Comparison of ENCODE assay signal across 26 cellular contexts in the genomic region with DNA sequence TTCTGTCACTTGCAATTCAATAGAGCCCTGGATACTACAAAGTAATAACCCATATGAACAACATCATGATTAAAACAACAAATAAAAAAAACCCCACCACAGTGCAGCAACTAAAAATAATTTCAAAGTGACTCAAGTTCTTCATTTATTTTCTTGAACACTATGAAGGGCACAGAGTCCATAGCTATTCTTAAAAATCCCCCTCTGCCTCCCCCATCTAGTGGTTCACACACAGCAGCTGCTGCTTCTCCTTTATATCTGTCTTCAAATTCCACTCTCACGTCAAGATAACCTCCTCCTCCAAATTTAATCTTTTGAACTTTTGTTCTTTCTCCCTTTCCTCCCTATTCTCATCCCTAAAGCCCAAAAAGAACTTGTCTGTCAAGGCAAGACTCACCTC.
"Had no signal": no experiment of that assay in that cellular context is flagged by ENCODE, and none has a peak within 500 bp of the region (broad histone marks: within the 10 kb centered on the region; RNA-seq: fewer than 3 reads in every experiment).

No MANE protein-coding gene starts in this region.

- H3K9ac ChIP-seq: SK-N-SH had no signal

- H3K36me3 Mint-ChIP-seq: activated naive CD4-positive, alpha-beta T cell treated with anti-CD3 and anti-CD28 coated beads, Interleukin-2, amount 50 U/mL, for 72 hours; brain; WTC11 had no signal

- H3K4me3 ChIP-seq: PC-9, SJCRH30 had no signal

- H3K9me3 ChIP-seq: SJCRH30, SK-N-SH had no signal

- H3K4me1 ChIP-seq: SJCRH30 had no signal

- H3K9me3 Mint-ChIP-seq: activated CD4-positive, alpha-beta T cell treated with anti-CD3 and anti-CD28 coated beads, Interleukin-2, amount 10 ng/mL, durations not matched to agents 24 days and 14 days; activated naive CD8-positive, alpha-beta T cell treated with anti-CD3 and anti-CD28 coated beads, Interleukin-2, amount 50 U/mL, for 24 hours; activated T-cell treated with anti-CD3 and anti-CD28 coated beads, Interleukin-2, amount 50 U/mL, for 24 hours; activated T-helper 1 cell treated with anti-CD3 and anti-CD28 coated beads, Interleukin-12 subunit alpha, Interleukin-12 subunit beta, Interleukin-2, Interleukin-4 antibody, amounts not matched to agents 30 ng/mL and 10 ng/mL and 1 ng/mL, durations not matched to agents 14 hours and 24 hours and 36 hours; central memory CD8-positive, alpha-beta T cell; T-helper 1 cell treated with Interleukin-12 subunit alpha and Interleukin-12 subunit beta and Interleukin-4 antibody, amounts not matched to agents 30 μg/mL and 1 μg/mL, for 36 hours had no signal

- H2AFZ ChIP-seq: PC-9 had no signal

- H3K36me3 ChIP-seq: SJCRH30 had no signal

- H3K4me1 Mint-ChIP-seq: activated CD4-positive, alpha-beta T cell treated with anti-CD3 and anti-CD28 coated beads, Interleukin-2, amount 10 ng/mL, durations not matched to agents 24 days and 14 days; activated CD8-positive, alpha-beta memory T cell treated with anti-CD3 and anti-CD28 coated beads, Interleukin-2, amount 10 ng/mL, durations not matched to agents 7 days and 5 days; activated naive CD8-positive, alpha-beta T cell treated with anti-CD3 and anti-CD28 coated beads, Interleukin-2, amount 50 U/mL, for 24 hours; brain; central memory CD8-positive, alpha-beta T cell had no signal

- H3K4me2 ChIP-seq: PC-9, SK-N-SH had no signal

- FAIRE-seq: astrocyte had no signal

- H3K4me3 Mint-ChIP-seq: activated CD4-positive, alpha-beta T cell treated with anti-CD3 and anti-CD28 coated beads, Interleukin-2, amount 10 ng/mL, durations not matched to agents 24 days and 14 days; activated CD8-positive, alpha-beta memory T cell treated with anti-CD3 and anti-CD28 coated beads, Interleukin-2, amount 10 ng/mL, durations not matched to agents 7 days and 5 days; activated naive CD8-positive, alpha-beta T cell treated with anti-CD3 and anti-CD28 coated beads, Interleukin-2, amount 50 U/mL, for 24 hours; activated T-cell treated with anti-CD3 and anti-CD28 coated beads, Interleukin-2, amount 50 U/mL, for 24 hours; activated T-helper 1 cell treated with anti-CD3 and anti-CD28 coated beads, Interleukin-12 subunit alpha, Interleukin-12 subunit beta, Interleukin-2, Interleukin-4 antibody, amounts not matched to agents 30 ng/mL and 10 ng/mL and 1 ng/mL, durations not matched to agents 14 hours and 24 hours and 36 hours; brain; central memory CD8-positive, alpha-beta T cell; T-helper 1 cell treated with Interleukin-12 subunit alpha and Interleukin-12 subunit beta and Interleukin-4 antibody, amounts not matched to agents 30 μg/mL and 1 μg/mL, for 36 hours; WTC11 had no signal

- H3K27ac Mint-ChIP-seq: activated CD4-positive, alpha-beta T cell treated with anti-CD3 and anti-CD28 coated beads, Interleukin-2, amount 10 ng/mL, durations not matched to agents 24 days and 14 days; activated CD8-positive, alpha-beta memory T cell treated with anti-CD3 and anti-CD28 coated beads, Interleukin-2, amount 10 ng/mL, durations not matched to agents 7 days and 5 days; activated naive CD4-positive, alpha-beta T cell treated with anti-CD3 and anti-CD28 coated beads, Interleukin-2, amount 50 U/mL, for 72 hours; activated naive CD8-positive, alpha-beta T cell treated with anti-CD3 and anti-CD28 coated beads, Interleukin-2, amount 50 U/mL, for 24 hours; activated T-cell treated with anti-CD3 and anti-CD28 coated beads, Interleukin-2, amount 50 U/mL, for 24 hours; activated T-helper 1 cell treated with anti-CD3 and anti-CD28 coated beads, Interleukin-12 subunit alpha, Interleukin-12 subunit beta, Interleukin-2, Interleukin-4 antibody, amounts not matched to agents 30 ng/mL and 10 ng/mL and 1 ng/mL, durations not matched to agents 14 hours and 24 hours and 36 hours; brain; T-helper 1 cell treated with Interleukin-12 subunit alpha and Interleukin-12 subunit beta and Interleukin-4 antibody, amounts not matched to agents 30 μg/mL and 1 μg/mL, for 36 hours; WTC11 had no signal

- H3K27me3 ChIP-seq: SJCRH30 had no signal

- ATAC-seq: activated CD8-positive, alpha-beta memory T cell treated with anti-CD3 and anti-CD28 coated beads, Interleukin-2, amount 10 ng/mL, durations not matched to agents 7 days and 5 days; activated naive CD4-positive, alpha-beta T cell treated with anti-CD3 and anti-CD28 coated beads, Interleukin-2, amount 50 U/mL, for 72 hours; activated naive CD8-positive, alpha-beta T cell treated with anti-CD3 and anti-CD28 coated beads, Interleukin-2, amount 50 U/mL, for 24 hours; WTC11 had no signal

- DNase-seq: activated CD4-positive, alpha-beta T cell treated with anti-CD3 and anti-CD28 coated beads for 1 hour; activated CD4-positive, alpha-beta T cell treated with anti-CD3 and anti-CD28 coated beads, Interleukin-2, amount 10 ng/mL, durations not matched to agents 24 days and 14 days; activated CD4-positive, alpha-beta T cell treated with anti-CD3 and anti-CD28 coated beads, Interleukin-2, amount 50 U/mL, for 48 hours; activated CD8-positive, alpha-beta memory T cell treated with anti-CD3 and anti-CD28 coated beads, Interleukin-2, amount 10 ng/mL, durations not matched to agents 7 days and 5 days; activated effector memory CD4-positive, alpha-beta T cell treated with Interleukin-2 at 50 U/mL for 16 hours; activated naive CD4-positive, alpha-beta T cell treated with Interleukin-2 at 50 U/mL for 16 hours; activated naive CD8-positive, alpha-beta T cell treated with anti-CD3 and anti-CD28 coated beads, Interleukin-2, amount 50 U/mL, for 24 hours; activated T-cell treated with anti-CD3 and anti-CD28 coated beads, Interleukin-2, amount 50 U/mL, for 24 hours; amygdala; Karpas-422; NCI-H1105 treated with DMSO at 0.1 percent for 48 hours; NCI-H1436 treated with DMSO at 0.1 percent for 48 hours; NCI-H187; NCI-H2081; NCI-H510A treated with DMSO at 0.1 percent for 48 hours; PC-9; SK-N-SH; SW 1271 had no signal

- H3K27ac ChIP-seq: PC-9, SJCRH30 had no signal
